9 cellular contexts compared by ENCODE assay signal in genomic region chr18:13159579-13159978, GRCh38. TPM values are rescaled to one million over a fixed set of nuclear protein-coding genes. Genes with fewer than 3 reads are reported as not detected.
DNase-seq lines count a peak whose midpoint lies in the region; ATAC-seq, FAIRE-seq and TF ChIP-seq lines count a peak whose summit lies in the region.
"Had no signal": no experiment of that assay in that cellular context is flagged by ENCODE, and none has a peak within 500 bp of the region (broad histone marks: within the 10 kb centered on the region; RNA-seq: fewer than 3 reads in every experiment).

No MANE protein-coding gene starts in this region.

- peaks cover 2% of the 10 kb centered on the region for H3K4me1 Mint-ChIP-seq in activated CD8-positive, alpha-beta T cell treated with anti-CD3 and anti-CD28 coated beads for 36 hours (ENCODE audit: low read depth)

- CTCF ChIA-PET in BJ (lab: Yijun Ruan, JAX): interaction anchor here (0.5 to 1.9 kb wide), 35 partner anchors 8 to 493 kb away, joined by 3 to 18 read pairs (median 4); partner anchors contain the start of gene CEP192
- CTCF ChIA-PET in activated CD8-positive, alpha-beta T cell treated with anti-CD3 and anti-CD28 coated beads for 36 hours (lab: Charles Lee): interaction anchor here (0.6 to 2.8 kb wide), 58 partner anchors 9 to 470 kb away, joined by 3 to 39 read pairs (median 4); partner anchors contain the start of gene CEP192

- peaks cover 12% of the 10 kb centered on the region for H3K36me3 Mint-ChIP-seq in activated CD8-positive, alpha-beta T cell treated with anti-CD3 and anti-CD28 coated beads for 36 hours (ENCODE audit: low read depth)

- H3K4me3 ChIP-seq in BJ (ENCODE audit: low read depth, low read length): no peak overlapping the region

- peak; percentile 85 for ATAC-seq in activated CD8-positive, alpha-beta T cell treated with anti-CD3 and anti-CD28 coated beads for 36 hours
- ATAC-seq in left cardiac atrium (peak; percentile 30 to 47), GM18519 (IDR thresholded peaks at IDR 0.05; ENCODE audit: low FRiP score, unreplicated experiment) (no peak)

- DNase-seq in BJ (ENCODE audit: low read depth) (no peak), GM18507 (ENCODE audit: extremely low spot score, insufficient read length, low read depth) (peak; percentile 40), NCI-H2171 (lab: John Stamatoyannopoulos, UW) (peak; percentile 34), left cardiac atrium (no peak), retina (peak; percentile 65), activated gamma-delta T cell treated with Interleukin-2 at 50 U/mL for 16 hours (no peak)
- peak; percentile 34 for DNase-seq in activated CD8-positive, alpha-beta T cell treated with anti-CD3 and anti-CD28 coated beads for 36 hours

- H3K27me3 Mint-ChIP-seq in activated CD8-positive, alpha-beta T cell treated with anti-CD3 and anti-CD28 coated beads for 36 hours: peaks cover 2% of the 10 kb centered on the region

- POLR2A ChIA-PET in BJ (lab: Charles Lee): no interaction called here
- POLR2A ChIA-PET in activated CD8-positive, alpha-beta T cell treated with anti-CD3 and anti-CD28 coated beads for 36 hours (lab: Charles Lee): interaction anchor here (1.2 kb wide), 1 partner anchor 22 kb away, joined by 5 read pairs; no protein-coding TSS in a partner anchor

- H3K9me3 Mint-ChIP-seq in activated CD8-positive, alpha-beta T cell treated with anti-CD3 and anti-CD28 coated beads for 36 hours: peaks cover 29% of the 10 kb centered on the region

- intact Hi-C loops in activated CD8-positive, alpha-beta T cell treated with anti-CD3 and anti-CD28 coated beads for 36 hours (cut with micrococcal nuclease): loop anchor here (5.0 kb wide), 1 partner anchor 157 kb away; no protein-coding TSS in a partner anchor
- intact Hi-C loops in left cardiac atrium (cut with DNase I): loop anchor here (10.0 kb wide), 1 partner anchor 155 kb away; no protein-coding TSS in a partner anchor

- no peaks in the 10 kb centered on the region for H3K36me3 ChIP-seq in BJ (ENCODE audit: control insufficient read depth, insufficient read depth, low read length)

- H3K27ac Mint-ChIP-seq in activated CD8-positive, alpha-beta T cell treated with anti-CD3 and anti-CD28 coated beads for 36 hours: no peak overlapping the region
- H3K27ac Mint-ChIP-seq: IgD-negative memory B cell had no signal

- FAIRE-seq in GM18507 (lab: Jason Lieb, UNC): peak; percentile 79

- H3K4me3 Mint-ChIP-seq in activated CD8-positive, alpha-beta T cell treated with anti-CD3 and anti-CD28 coated beads for 36 hours: no peak overlapping the region

- no peaks in the 10 kb centered on the region; the same call in none of the 2 replicates for H3K27me3 ChIP-seq in BJ (ENCODE audit: control insufficient read depth, insufficient read depth, low read length)

- peak; percentile 84 for TF ChIP-seq CTCF in BJ (IDR thresholded peaks at IDR 0.05; ENCODE audit: insufficient read depth, low read depth, low read length)
- peak; percentile 92 for TF ChIP-seq CTCF in activated CD8-positive, alpha-beta T cell treated with anti-CD3 and anti-CD28 coated beads for 36 hours (IDR thresholded peaks at IDR 0.05)

RNA-seq across cellular contexts. Expression of gene LDLRAD4, which starts 59.0 kb away (rescaled TPM):
- polyA plus RNA-seq in BJ (2011; rRNA removed): 0.07 TPM in 1 of 2 replicates, not detected in the other
- 0.62 TPM in 1 of 2 replicates, not detected in the other for polyA minus RNA-seq in BJ (2011; rRNA and poly(A)+ RNA removed)
- total RNA-seq in activated CD8-positive, alpha-beta T cell treated with anti-CD3 and anti-CD28 coated beads for 36 hours: 10 to 100 TPM; 37.3 to 38.5 TPM
- total RNA-seq in left cardiac atrium: 10 to 100 TPM; 28.9 to 80.2 TPM

Comparison
In these comparisons a context has a peak if more than half of its experiments do, and no peak if none do; other contexts are left out.
1. DNase-seq: peak in GM18507 (single experiment), NCI-H2171 (single experiment), activated CD8-positive, alpha-beta T cell treated with anti-CD3 and anti-CD28 coated beads for 36 hours (single experiment) and retina (single experiment); none in BJ (single experiment), left cardiac atrium (single experiment) and activated gamma-delta T cell treated with Interleukin-2 at 50 U/mL for 16 hours (single experiment).